Comparison of ENCODE assay signal across 16 cellular contexts in genomic region chr13:50198508-50198907, GRCh38.
DNase-seq lines count a peak whose midpoint lies in the region; ATAC-seq, FAIRE-seq and TF ChIP-seq lines count a peak whose summit lies in the region.
"Had no signal": no experiment of that assay in that cellular context is flagged by ENCODE, and none has a peak within 500 bp of the region (broad histone marks: within the 10 kb centered on the region; RNA-seq: fewer than 3 reads in every experiment).

No MANE protein-coding gene starts in this region.

- no TSS peak for BruUV-seq in A673 (replicated peaks; lab: Mats Ljungman, UMichigan)
- no TSS peak for BruUV-seq in endothelial cell of umbilical vein (replicated peaks; lab: Mats Ljungman, UMichigan)

- H3K4me3 ChIP-seq in A673 (ENCODE audit: low read depth, low read length, poor library complexity, severe bottlenecking) (no peak overlapping the region), endothelial cell of umbilical vein (replicated peaks in 1 of 3; ENCODE audit: insufficient read depth in 1 of 3, low read depth in 1 of 3, low read length in 3 of 3) (no peak overlapping the region)
- H3K4me3 ChIP-seq: dorsolateral prefrontal cortex, ovary had no signal

- no peaks in the 10 kb centered on the region for H3K9me3 ChIP-seq in A673 (ENCODE audit: low read depth, low read length, poor library complexity, severe bottlenecking)
- no peaks in the 10 kb centered on the region for H3K9me3 ChIP-seq in endothelial cell of umbilical vein (replicated peaks; ENCODE audit: control insufficient read depth, insufficient read depth, low read length)
- H3K9me3 ChIP-seq: ovary had no signal

- no peaks in the 10 kb centered on the region for H4K20me1 ChIP-seq in endothelial cell of umbilical vein (replicated peaks; ENCODE audit: control insufficient read depth, extremely low read depth, insufficient read depth, low read length)

- no peaks in the 10 kb centered on the region for H3K9me1 ChIP-seq in endothelial cell of umbilical vein (replicated peaks; ENCODE audit: control insufficient read depth, extremely low read depth, insufficient read depth, low read length)

- no peaks in the 10 kb centered on the region for H3K4me1 ChIP-seq in A673 (ENCODE audit: insufficient read depth, low read length, poor library complexity, severe bottlenecking)
- H3K4me1 ChIP-seq in endothelial cell of umbilical vein (ENCODE audit: control insufficient read depth, extremely low read depth, insufficient read depth, low read length) = peaks cover 8% of the 10 kb centered on the region

- no peak for FAIRE-seq in endothelial cell of umbilical vein (lab: Jason Lieb, UNC)

- intact Hi-C loops in A673 (cut with micrococcal nuclease; ENCODE audit: unreplicated experiment) (no loop called here), endothelial cell of umbilical vein (cut with micrococcal nuclease) (no loop called here)

- ATAC-seq in GM21367 (IDR thresholded peaks at IDR 0.05; ENCODE audit: unreplicated experiment) = no peak

- H3K9ac ChIP-seq in endothelial cell of umbilical vein (replicated peaks; ENCODE audit: extremely low read depth, insufficient read depth, low read length) = no peak overlapping the region

- dilution Hi-C loops in endothelial cell of umbilical vein (cut with MboI; ENCODE audit: extremely low pct_ligation_motif_present, low sequenced_read_pairs) = no loop called here

- H3K36me3 ChIP-seq in A673 (ENCODE audit: insufficient read depth, low read length, poor library complexity, severe bottlenecking) (no peaks in the 10 kb centered on the region), endothelial cell of umbilical vein (ENCODE audit: control insufficient read depth in 2 of 2, extremely low read depth in 1 of 2, insufficient read depth in 2 of 2, low read length in 2 of 2) (no peaks in the 10 kb centered on the region)
- H3K36me3 ChIP-seq: ovary had no signal

- no peak overlapping the region for H3K27ac ChIP-seq in A673 (ENCODE audit: low read depth, low read length, poor library complexity, severe bottlenecking)
- H3K27ac ChIP-seq in endothelial cell of umbilical vein (ENCODE audit: insufficient read depth, low read depth, low read length) = no peak overlapping the region
- H3K27ac ChIP-seq: dorsolateral prefrontal cortex, ovary had no signal

- no peak overlapping the region for H2AFZ ChIP-seq in endothelial cell of umbilical vein (ENCODE audit: low read depth, low read length)

- H3K4me2 ChIP-seq in endothelial cell of umbilical vein (ENCODE audit: insufficient read depth, low read length) = no peak overlapping the region

- no peak for TF ChIP-seq POLR2A in endothelial cell of umbilical vein (IDR thresholded peaks at IDR 0.05; ENCODE audit: low read depth, low read length)

- DNase-seq in A673 (ENCODE audit: low spot score) = peak; percentile 57
- DNase-seq in EH (ENCODE audit: low read depth) = peak; percentile 23
- peak; percentile 75 to 80 for DNase-seq in NOMO-1 (lab: John Stamatoyannopoulos, UW; ENCODE audit: unreplicated experiment in 2 of 2)
- peak; percentile 39 for DNase-seq in endothelial cell of umbilical vein (ENCODE audit: low read depth, low spot score)
- DNase-seq in G401 (ENCODE audit: low spot score) = no peak
- no peak for DNase-seq in NCI-H1048 (lab: John Stamatoyannopoulos, UW)
- DNase-seq in retina = no peak
- DNase-seq: CD4-positive, alpha-beta memory T cell; dorsolateral prefrontal cortex; HFFc6; KG1; NCI-H524 treated with DMSO at 0.1 percent for 48 hours; ovary; stimulated activated CD4-positive, alpha-beta T cell treated with anti-CD3 and anti-CD28 coated beads, Interleukin-15, amount 100 ng/mL, for 24 hours; stimulated activated CD8-positive, alpha-beta memory T cell treated with anti-CD3 and anti-CD28 coated beads, Interleukin-4, amount 100 ng/mL, for 48 hours had no signal

- in situ Hi-C loops in G401 (cut with HindIII; ENCODE audit: low sequenced_read_pairs) = no loop called here

- H3K79me2 ChIP-seq in endothelial cell of umbilical vein (ENCODE audit: control insufficient read depth, insufficient read depth, low read length) = no peaks in the 10 kb centered on the region

- H3K27me3 ChIP-seq in A673 (replicated peaks; ENCODE audit: insufficient read depth, low read depth, low read length, poor library complexity) (no peaks in the 10 kb centered on the region), endothelial cell of umbilical vein (ENCODE audit: control insufficient read depth in 2 of 2, insufficient read depth in 2 of 2, low read length in 2 of 2) (no peaks in the 10 kb centered on the region)
- H3K27me3 ChIP-seq: dorsolateral prefrontal cortex, ovary had no signal

- TF ChIP-seq CTCF in A673 (conservative IDR thresholded peaks at IDR 0.05; ENCODE audit: low read depth, low read length) = no peak
- no peak for TF ChIP-seq CTCF in endothelial cell of umbilical vein (IDR thresholded peaks at IDR 0.05; ENCODE audit: extremely low read depth in 1 of 2, insufficient read depth in 1 of 2, low read depth in 1 of 2, low read length in 2 of 2)

- POLR2A ChIA-PET in A673 (lab: Charles Lee; ENCODE audit: low non-redundant PET) (no interaction called here), endothelial cell of umbilical vein (lab: Charles Lee) (no interaction called here)

- CTCF ChIA-PET in A673 (lab: Charles Lee) = no interaction called here
- CTCF ChIA-PET in endothelial cell of umbilical vein (lab: Charles Lee) = no interaction called here

TF ChIP-seq in endothelial cell of umbilical vein, 7 proteins besides CTCF, POLR2A, EP300 and RAD21:
- TF ChIP-seq GATA2 (IDR thresholded peaks at IDR 0.05; ENCODE audit: insufficient read depth, insufficient read length, low read depth, low read length) (peak; percentile 14), FOS (IDR thresholded peaks at IDR 0.05; ENCODE audit: borderline replicate concordance, insufficient read depth, low read length) (peak; percentile 18), POLR2AphosphoS5 (IDR thresholded peaks at IDR 0.05; ENCODE audit: insufficient read depth, low read depth, low read length) (no peak)

Comparison
In these comparisons a context has a peak if more than half of its experiments do, and no peak if none do; other contexts are left out.
1. DNase-seq: peak in A673 (single experiment), EH (single experiment), NOMO-1 (2 of 2) and endothelial cell of umbilical vein (single experiment); none in G401 (single experiment), NCI-H1048 (single experiment) and retina (single experiment).